In the genomic region with DNA sequence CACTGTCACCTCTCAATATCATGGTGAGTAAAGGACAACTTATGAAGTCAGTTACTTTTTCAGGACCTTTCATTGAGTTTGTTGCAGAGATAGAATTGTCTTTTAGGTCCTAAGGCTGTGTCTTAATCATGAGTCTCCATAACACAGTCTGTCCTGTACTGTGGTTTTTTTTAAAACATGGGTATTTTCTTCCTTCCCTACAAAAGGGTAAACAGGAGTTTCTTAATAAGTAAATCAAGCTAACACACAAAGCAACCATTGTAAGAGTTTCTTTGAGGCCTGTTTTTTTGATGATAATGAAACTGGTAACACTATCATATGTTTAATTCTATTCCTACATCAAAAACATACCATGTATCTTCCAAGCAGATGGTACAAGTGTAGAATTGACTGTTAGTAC, we compare ENCODE assay signal across 30 cellular contexts.
"Had no signal": no experiment of that assay in that cellular context is flagged by ENCODE, and none has a peak within 500 bp of the region (broad histone marks: within the 10 kb centered on the region; RNA-seq: fewer than 3 reads in every experiment).

No MANE protein-coding gene starts in this region.

- H3K36me3 ChIP-seq: adrenal gland, brain microvascular endothelial cell, breast epithelium had no signal

- H3K9me3 ChIP-seq: adrenal gland, body of pancreas had no signal

- DNase-seq: activated B cell treated with CpG ODN at 0.5 μM for 24 hours; activated CD4-positive, alpha-beta memory T cell treated with anti-CD3 and anti-CD28 coated beads for 36 hours; activated CD4-positive, alpha-beta T cell treated with anti-CD3 and anti-CD28 coated beads for 4 hours; activated CD4-positive, alpha-beta T cell treated with anti-CD3 and anti-CD28 coated beads, Interleukin-2, amount 10 ng/mL, durations not matched to agents 24 days and 14 days; activated CD4-positive, alpha-beta T cell treated with anti-CD3 and anti-CD28 coated beads, Interleukin-2, amount 50 U/mL, for 1 hour; activated CD4-positive, alpha-beta T cell treated with anti-CD3 and anti-CD28 coated beads, Interleukin-2, amount 50 U/mL, for 4 hours; activated CD4-positive, CD25-positive, alpha-beta regulatory T cell treated with anti-CD3 and anti-CD28 coated beads, Interleukin-2, amount 50 U/mL, for 72 hours; activated CD8-positive, alpha-beta memory T cell treated with anti-CD3 and anti-CD28 coated beads, Interleukin-2, amount 50 U/mL, for 4 hours; activated CD8-positive, alpha-beta T cell treated with anti-CD3 and anti-CD28 coated beads for 36 hours; activated effector memory CD4-positive, alpha-beta T cell treated with anti-CD3 and anti-CD28 coated beads, Interleukin-2, amount 50 U/mL, for 16 hours; activated gamma-delta T cell treated with Interleukin-2 at 50 U/mL for 16 hours; activated naive CD4-positive, alpha-beta T cell; activated naive CD4-positive, alpha-beta T cell treated with anti-CD3 and anti-CD28 coated beads for 36 hours; activated naive CD4-positive, alpha-beta T cell treated with anti-CD3 and anti-CD28 coated beads, Interleukin-2, amount 50 U/mL, for 16 hours; activated naive CD8-positive, alpha-beta T cell treated with anti-CD3 and anti-CD28 coated beads for 36 hours; activated T-cell treated with anti-CD3 and anti-CD28 coated beads for 4 hours; activated T-cell treated with anti-CD3 and anti-CD28 coated beads, Interleukin-2, amount 50 U/mL, for 1 hour; activated T-cell treated with anti-CD3 and anti-CD28 coated beads, Interleukin-2, amount 50 U/mL, for 4 hours; activated T-cell treated with anti-CD3 and anti-CD28 coated beads, Interleukin-2, amount 50 U/mL, for 72 hours; adrenal gland; amniotic stem cell; body of pancreas; brain microvascular endothelial cell; central memory CD4-positive, alpha-beta T cell; T-helper 2 cell; T-helper 9 cell had no signal

- ATAC-seq: activated CD8-positive, alpha-beta T cell treated with anti-CD3 and anti-CD28 coated beads for 36 hours; activated naive CD4-positive, alpha-beta T cell treated with anti-CD3 and anti-CD28 coated beads, Interleukin-2, amount 50 U/mL, for 72 hours; activated T-cell treated with anti-CD3 and anti-CD28 coated beads, Interleukin-2, amount 50 U/mL, for 4 hours; activated T-cell treated with anti-CD3 and anti-CD28 coated beads, Interleukin-2, amount 50 U/mL, for 72 hours; activated T-helper 17 cell treated with anti-CD3 and anti-CD28 coated beads, Interleukin-2, amount 50 U/mL, for 72 hours; body of pancreas had no signal

- H3K27ac ChIP-seq: adrenal gland, body of pancreas, brain microvascular endothelial cell, breast epithelium, VCaP had no signal

- H3K4me3 ChIP-seq: adrenal gland, body of pancreas, breast epithelium had no signal

- H3K27me3 ChIP-seq: adrenal gland, body of pancreas, brain microvascular endothelial cell, breast epithelium had no signal

- H3K4me1 ChIP-seq: breast epithelium had no signal
